ENCODE assay signal across 10 cellular contexts in the genomic region with DNA sequence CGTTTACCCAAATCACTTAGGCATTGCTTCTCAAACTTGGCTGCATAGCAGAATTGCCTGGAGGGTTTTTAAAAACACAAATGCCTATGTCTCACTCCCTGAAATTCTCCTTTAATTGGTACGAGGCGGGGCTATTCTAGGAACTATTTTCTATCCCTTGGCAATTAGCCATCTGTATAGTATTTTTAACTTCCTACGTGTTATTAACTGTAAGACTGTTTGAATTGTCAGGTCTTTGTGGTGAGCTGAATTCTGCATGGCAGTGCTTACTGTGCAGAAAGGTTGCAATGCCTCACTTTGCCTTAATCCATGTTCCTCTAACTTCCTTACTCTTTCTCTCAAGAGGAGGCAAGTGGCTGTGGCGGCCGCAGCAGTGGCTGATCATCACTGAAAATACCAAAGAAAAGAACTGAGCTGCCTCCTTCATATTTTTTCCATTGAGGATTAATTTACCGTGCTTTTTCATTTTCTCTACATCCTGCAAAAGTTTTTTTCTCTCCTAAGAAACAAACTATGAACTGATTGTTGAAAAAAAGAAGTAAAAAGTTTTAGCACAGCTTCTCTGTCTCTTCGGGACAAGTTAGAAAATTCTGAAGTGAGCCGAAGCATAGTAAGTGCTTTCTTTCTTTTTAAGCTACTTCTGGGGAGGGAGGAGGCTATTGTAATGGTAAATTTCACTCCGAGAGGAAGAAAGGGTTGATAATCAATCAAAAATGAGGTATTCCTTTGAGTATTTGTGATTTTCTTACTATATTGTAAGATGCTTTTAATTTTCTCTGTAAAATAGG. TPM values are rescaled to one million over a fixed set of nuclear protein-coding genes. Genes with fewer than 3 reads are reported as not detected.
A peak's percentile ranks its signal among the peaks of the same experiment; 100 is the strongest.
DNase-seq lines count a peak whose midpoint lies in the region; ATAC-seq and TF ChIP-seq lines count a peak whose summit lies in the region.
"Had no signal": no experiment of that assay in that cellular context is flagged by ENCODE, and none has a peak within 500 bp of the region (broad histone marks: within the 10 kb centered on the region; RNA-seq: fewer than 3 reads in every experiment).

A gene (plus strand): TSS at position 329 of the 788 bp plus-strand sequence. CDS start 824 bp downstream, outside the sequence.

- intact Hi-C loops in PC-9 (cut with micrococcal nuclease; ENCODE audit: unreplicated experiment) (loop anchor here (5.0 kb wide), 1 partner anchor 312 kb away; no protein-coding TSS in a partner anchor), head of caudate nucleus (cut with DNase I) (loop anchor here (5.0 kb wide), 1 partner anchor 62 kb away; no protein-coding TSS in a partner anchor)

- ATAC-seq in GM19463 (IDR thresholded peaks at IDR 0.05; ENCODE audit: unreplicated experiment) = no peak

- peaks cover 48% of the 10 kb centered on the region for H3K4me1 Mint-ChIP-seq in nephron progenitor cell

- H3K79me2 ChIP-seq in PC-9 (ENCODE audit: low read depth) = no peaks in the 10 kb centered on the region

- TF ChIP-seq CTCF in PC-9 (conservative IDR thresholded peaks at IDR 0.05) (no peak), fibroblast of the aortic adventitia (IDR thresholded peaks at IDR 0.05; ENCODE audit: insufficient read depth, low read length) (no peak), nephron progenitor cell (IDR thresholded peaks at IDR 0.05) (no peak), WERI-Rb-1 (IDR thresholded peaks at IDR 0.05; ENCODE audit: low read depth, low read length) (no peak)

- DNase-seq in Ammon's horn (ENCODE audit: low spot score) = peak; percentile 12
- peak in 1 of 2 experiments; percentile 37 for DNase-seq in PC-9
- DNase-seq in fibroblast of the aortic adventitia (ENCODE audit: low read depth) = peak; percentile 42
- no peak for DNase-seq in nephron progenitor cell
- no peak for DNase-seq in WERI-Rb-1
- no peak for DNase-seq in T-helper 9 cell
- no peak for DNase-seq in head of caudate nucleus
- DNase-seq: NCI-H2029 treated with DMSO at 0.1 percent for 48 hours had no signal

- no peaks in the 10 kb centered on the region for H4K20me1 ChIP-seq in PC-9 (ENCODE audit: insufficient read depth)
- H4K20me1 ChIP-seq: BLaER1 had no signal

- no peak within 1 kb of the TSS for H2AFZ ChIP-seq in PC-9

- peaks cover 13% of the 10 kb centered on the region for H3K9me3 Mint-ChIP-seq in nephron progenitor cell

- no peaks in the 10 kb centered on the region for H3K36me3 ChIP-seq in PC-9 (ENCODE audit: low read depth)
- no peaks in the 10 kb centered on the region for H3K36me3 ChIP-seq in WERI-Rb-1
- H3K36me3 ChIP-seq: BLaER1 had no signal

- H3K9me3 ChIP-seq in PC-9 (ENCODE audit: insufficient read depth, low read depth) (no peaks in the 10 kb centered on the region), WERI-Rb-1 (ENCODE audit: severe bottlenecking) (peaks cover 14% of the 10 kb centered on the region)
- H3K9me3 ChIP-seq: BLaER1 had no signal

- no peak within 1 kb of the TSS for H3K4me2 ChIP-seq in PC-9
- H3K4me2 ChIP-seq: BLaER1 had no signal

- BruUV-seq in PC-9 (replicated peaks; lab: Mats Ljungman, UMichigan) = no TSS peak

- no peaks in the 10 kb centered on the region for H3K4me1 ChIP-seq in PC-9 (replicated peaks; ENCODE audit: insufficient read depth)
- H3K4me1 ChIP-seq: BLaER1 had no signal

- no peak within 1 kb of the TSS for H3K27ac ChIP-seq in PC-9
- H3K27ac ChIP-seq in WERI-Rb-1 = no peak within 1 kb of the TSS
- H3K27ac ChIP-seq: BLaER1 had no signal

- H3K4me3 Mint-ChIP-seq in nephron progenitor cell = peak within 1 kb of the TSS; percentile 65

- H3F3A ChIP-seq in PC-9 (ENCODE audit: insufficient read depth, low read depth) = no peaks in the 10 kb centered on the region

- H3K36me3 Mint-ChIP-seq in nephron progenitor cell (ENCODE audit: low read depth) = no peaks in the 10 kb centered on the region

- CTCF ChIA-PET in PC-9 (lab: Charles Lee) = no interaction called here

- H3K9me2 ChIP-seq in PC-9 (ENCODE audit: insufficient read depth) = no peaks in the 10 kb centered on the region

- POLR2A ChIA-PET in PC-9 (lab: Charles Lee; ENCODE audit: unreplicated experiment) = no interaction called here

- peaks cover 3% of the 10 kb centered on the region for H3K27me3 Mint-ChIP-seq in nephron progenitor cell (ENCODE audit: low read depth, poor library complexity)

- H3K27ac Mint-ChIP-seq in nephron progenitor cell = no peak within 1 kb of the TSS

- H3K27me3 ChIP-seq in PC-9 (ENCODE audit: insufficient read depth, low read depth) (no peaks in the 10 kb centered on the region), WERI-Rb-1 (ENCODE audit: insufficient read depth, low read depth, severe bottlenecking) (no peaks in the 10 kb centered on the region)

- no peak within 1 kb of the TSS for H3K4me3 ChIP-seq in PC-9
- peak within 1 kb of the TSS; percentile 41 for H3K4me3 ChIP-seq in fibroblast of the aortic adventitia (ENCODE audit: low read depth, low read length)
- H3K4me3 ChIP-seq in WERI-Rb-1 (ENCODE audit: low read depth, low read length) = no peak within 1 kb of the TSS
- H3K4me3 ChIP-seq: BLaER1 had no signal

RNA-seq across cellular contexts. Expression of the gene that starts here (rescaled TPM):
- 44.3 and 50.7 TPM in 2 replicates for total RNA-seq in PC-9 (2021)
- total RNA-seq in fibroblast of the aortic adventitia (ENCODE audit: low replicate concordance) = 1.6 and 18.0 TPM in 2 replicates

Comparison
In these comparisons a context has a peak if more than half of its experiments do, and no peak if none do; other contexts are left out.
1. DNase-seq: peak in Ammon's horn (single experiment) and fibroblast of the aortic adventitia (single experiment); none in nephron progenitor cell (single experiment), WERI-Rb-1 (single experiment), T-helper 9 cell (single experiment) and head of caudate nucleus (0 of 42).